In genomic region chr3:195546130-195546560, GRCh38 we compare ENCODE assay signal across 8 cellular contexts. TPM values are rescaled to one million over a fixed set of nuclear protein-coding genes. Genes with fewer than 3 reads are reported as not detected.
DNase-seq lines count a peak whose midpoint lies in the region; ATAC-seq and TF ChIP-seq lines count a peak whose summit lies in the region.

No MANE protein-coding gene starts in this region.

- H3K4me1 ChIP-seq in Caco-2 (peaks cover 61% of the 10 kb centered on the region), duodenal mucosa (ENCODE audit: control insufficient read depth in 1 of 2, insufficient read depth in 2 of 2, low read length in 2 of 2) (peaks cover 68 to 70% of the 10 kb centered on the region in 2 donors), Karpas-422 (ENCODE audit: low read length) (peaks cover 12% of the 10 kb centered on the region)

- peaks cover 19% of the 10 kb centered on the region for H3K79me2 ChIP-seq in Karpas-422 (ENCODE audit: low read length)

- no peak overlapping the region for H3K4me2 ChIP-seq in Karpas-422 (ENCODE audit: low read depth, low read length, poor library complexity, severe bottlenecking)

- H3K27me3 ChIP-seq in Caco-2 (replicated peaks; ENCODE audit: control insufficient read depth, insufficient read depth, low read length) (no peaks in the 10 kb centered on the region), duodenal mucosa (ENCODE audit: control insufficient read depth in 1 of 2, insufficient read depth in 2 of 2, low read length in 2 of 2) (no peaks in the 10 kb centered on the region), Karpas-422 (ENCODE audit: low read length) (no peaks in the 10 kb centered on the region)

- peaks cover 12% of the 10 kb centered on the region; the same call in 1 of the 2 replicates for H4K20me1 ChIP-seq in Karpas-422 (ENCODE audit: insufficient read depth, low read depth, low read length)

- TF ChIP-seq CTCF in Caco-2 (IDR thresholded peaks at IDR 0.05; ENCODE audit: insufficient read depth in 1 of 2, low read depth in 1 of 2, low read length in 1 of 2, severe bottlenecking in 1 of 2, unreplicated experiment in 1 of 2) (no peak), GM13976 (IDR thresholded peaks at IDR 0.05; ENCODE audit: borderline replicate concordance, control extremely low read depth, extremely low read depth, insufficient read depth, missing control alignments) (no peak), CD14-positive monocyte (IDR thresholded peaks at IDR 0.05) (no peak)

- no peak overlapping the region for H3K9ac ChIP-seq in duodenal mucosa (ENCODE audit: low read depth in 1 of 2, low read length in 2 of 2)
- no peak overlapping the region for H3K9ac ChIP-seq in Karpas-422 (ENCODE audit: low read length)

- no peak overlapping the region for H2AFZ ChIP-seq in Karpas-422 (ENCODE audit: low read length)

- in situ Hi-C loops in GM13976 (cut with MboI; ENCODE audit: low sequenced_read_pairs, unreplicated experiment) = loop anchor here (25.0 kb wide), 1 partner anchor 859 kb away; the partner anchor contains the start of gene FAM43A

- BruUV-seq in Caco-2 (replicated peaks; lab: Mats Ljungman, UMichigan) = no TSS peak

- H3K36me3 ChIP-seq in Caco-2 (ENCODE audit: control insufficient read depth, insufficient read depth, low read length) (no peaks in the 10 kb centered on the region), duodenal mucosa (ENCODE audit: control insufficient read depth in 1 of 2, insufficient read depth in 2 of 2, low read length in 2 of 2) (no peaks in the 10 kb centered on the region), Karpas-422 (ENCODE audit: insufficient read depth, low read length) (no peaks in the 10 kb centered on the region)

- DNase-seq in Caco-2 = no peak
- peak; percentile 91 for DNase-seq in RKO (ENCODE audit: low spot score)
- DNase-seq in renal cortical epithelial cell (ENCODE audit: low read depth) = peak; percentile 96
- no peak for DNase-seq in GM13976 (ENCODE audit: low spot score)
- no peak for DNase-seq in Karpas-422
- DNase-seq in CD14-positive monocyte (ENCODE audit: low spot score) = no peak

- H3K9me2 ChIP-seq in Karpas-422 (replicated peaks; ENCODE audit: insufficient read depth, low read length) = no peaks in the 10 kb centered on the region

- H3K27me3 Mint-ChIP-seq in Caco-2 (ENCODE audit: insufficient read depth, unreplicated experiment) (no peaks in the 10 kb centered on the region), CD14-positive monocyte (ENCODE audit: low read depth in 3 of 3) (peaks cover 23 to 39% (median 35%) of the 10 kb centered on the region in 3 donors)

- H3K36me3 Mint-ChIP-seq in Caco-2 (ENCODE audit: insufficient read depth, unreplicated experiment) = peaks cover 9% of the 10 kb centered on the region
- no peaks in the 10 kb centered on the region for H3K36me3 Mint-ChIP-seq in CD14-positive monocyte

- H3K27ac ChIP-seq in duodenal mucosa (ENCODE audit: low read depth, low read length) (peak overlapping the region; percentile 1), Karpas-422 (ENCODE audit: low read length) (no peak overlapping the region)

- POLR2A ChIA-PET in Caco-2 (lab: Charles Lee) = no interaction called here

- H3K9me3 Mint-ChIP-seq in Caco-2 (ENCODE audit: unreplicated experiment) (no peaks in the 10 kb centered on the region), CD14-positive monocyte (peaks cover 0 to 2% (median 0%) of the 10 kb centered on the region in 7 donors)

- H3K4me3 ChIP-seq in Caco-2 (ENCODE audit: low read depth, low read length) (no peak overlapping the region), duodenal mucosa (ENCODE audit: low read depth in 1 of 2, low read length in 2 of 2) (peak overlapping the region; percentile 19 to 44), Karpas-422 (ENCODE audit: low read length) (no peak overlapping the region)

- H3K4me1 Mint-ChIP-seq in Caco-2 (ENCODE audit: low read depth, unreplicated experiment) (peaks cover 55% of the 10 kb centered on the region), CD14-positive monocyte (peaks cover 43% of the 10 kb centered on the region)

- no peak for ATAC-seq in HG03571 (IDR thresholded peaks at IDR 0.05; ENCODE audit: unreplicated experiment)

- intact Hi-C loops in Caco-2 (cut with micrococcal nuclease; ENCODE audit: unreplicated experiment) = no loop called here
- intact Hi-C loops in CD14-positive monocyte (cut with micrococcal nuclease) = loop anchor here in 1 of 2 donors (10.0 kb wide), 1 partner anchor 359 kb away; the partner anchor contains the start of gene TNK2

- no peaks in the 10 kb centered on the region for H3K9me3 ChIP-seq in Caco-2
- H3K9me3 ChIP-seq in duodenal mucosa (ENCODE audit: control insufficient read depth in 1 of 2, low read length in 2 of 2) = no peaks in the 10 kb centered on the region
- H3K9me3 ChIP-seq in Karpas-422 (ENCODE audit: low read length) = no peaks in the 10 kb centered on the region

- H3K27ac Mint-ChIP-seq in Caco-2 (ENCODE audit: unreplicated experiment) (peak overlapping the region; percentile 90), CD14-positive monocyte (no peak overlapping the region)

- CTCF ChIA-PET in Caco-2 (lab: Charles Lee) = no interaction called here

- H3K4me3 Mint-ChIP-seq in Caco-2 (ENCODE audit: unreplicated experiment) (no peak overlapping the region), CD14-positive monocyte (no peak overlapping the region)

RNA-seq across cellular contexts. Expression of gene PPP1R2, which starts 3.0 kb away (rescaled TPM):
- total RNA-seq in Caco-2 (2022) = 135 and 150 TPM in 2 replicates
- 106 and 150 TPM in 2 replicates for total RNA-seq in renal cortical epithelial cell
- total RNA-seq in Karpas-422 (2014; rRNA removed; shearing (Covaris generic); ENCODE audit: low replicate concordance) = 236 and 248 TPM in 2 replicates
- 100 to 1,000 TPM; 118 to 121 TPM for polyA plus RNA-seq in CD14-positive monocyte

RNA-seq across cellular contexts. Expression of gene APOD, which starts 37.6 kb away (rescaled TPM):
- total RNA-seq in Caco-2 (2022) (62.0 and 101 TPM in 2 replicates), renal cortical epithelial cell (not detected in 2 replicates)
- 0.18 TPM in 1 of 2 replicates, not detected in the other for total RNA-seq in Karpas-422 (2014; rRNA removed; shearing (Covaris generic); ENCODE audit: low replicate concordance)
- polyA plus RNA-seq in CD14-positive monocyte = not detected

Comparison
In these comparisons a context has a peak if more than half of its experiments do, and no peak if none do; other contexts are left out.
1. DNase-seq: peak in RKO (single experiment) and renal cortical epithelial cell (single experiment); none in Caco-2 (0 of 2), GM13976 (single experiment), Karpas-422 (single experiment) and CD14-positive monocyte (single experiment).
2. H3K4me3 ChIP-seq: peak in duodenal mucosa (2 of 2); none in Caco-2 (single experiment) and Karpas-422 (single experiment).
3. RNA of gene APOD, which starts 37.6 kb away (total RNA-seq): 62.0 to 101 TPM in Caco-2; 0.18 TPM in Karpas-422 and not detected in renal cortical epithelial cell; every median in the first group is over 10 times any median in the second.